26 cellular contexts compared by ENCODE assay signal in genomic region chr6:118678866-118679265, GRCh38. TPM values are rescaled to one million over a fixed set of nuclear protein-coding genes. Genes with fewer than 3 reads are reported as not detected.
A peak's percentile ranks its signal among the peaks of the same experiment; 100 is the strongest.
DNase-seq lines count a peak whose midpoint lies in the region; ATAC-seq, FAIRE-seq and TF ChIP-seq lines count a peak whose summit lies in the region.
"Had no signal": no experiment of that assay in that cellular context is flagged by ENCODE, and none has a peak within 500 bp of the region (broad histone marks: within the 10 kb centered on the region; RNA-seq: fewer than 3 reads in every experiment).

No MANE protein-coding gene starts in this region.

- POLR2A ChIA-PET in A549 (lab: Yijun Ruan, JAX) = no interaction called here

- no peak overlapping the region for H3K4me3 Mint-ChIP-seq in activated naive CD8-positive, alpha-beta T cell treated with anti-CD3 and anti-CD28 coated beads for 36 hours
- H3K4me3 Mint-ChIP-seq: activated B cell treated with CpG ODN at 0.5 μM for 24 hours; CD8-positive, alpha-beta T cell; central memory CD8-positive, alpha-beta T cell; mesothelial cell of epicardium had no signal

- DNase-seq in A549 (ENCODE audit: low read depth in 1 of 2, low spot score in 1 of 2) = no peak
- DNase-seq in EL = peak; percentile 16
- DNase-seq in activated naive CD8-positive, alpha-beta T cell treated with anti-CD3 and anti-CD28 coated beads for 36 hours = no peak
- peak; percentile 59 for DNase-seq in fibroblast of the aortic adventitia (ENCODE audit: low read depth)
- no peak for DNase-seq in inferior parietal cortex (ENCODE audit: extremely low spot score)
- DNase-seq in stimulated activated CD4-positive, alpha-beta T cell treated with anti-CD3 and anti-CD28 coated beads, Interleukin-2, amount 100 ng/mL, for 48 hours = no peak
- DNase-seq in stimulated activated CD4-positive, alpha-beta T cell treated with anti-CD3 and anti-CD28 coated beads, Interleukin-4, amount 100 ng/mL, for 24 hours = no peak
- no peak for DNase-seq in NCI-H748 treated with DMSO at 0.1 percent for 48 hours (lab: John Stamatoyannopoulos, UW)
- DNase-seq: activated B cell treated with CpG ODN at 0.5 μM for 24 hours; activated CD8-positive, alpha-beta memory T cell treated with anti-CD3 and anti-CD28 coated beads for 24 hours; amniotic stem cell; CD8-positive, alpha-beta T cell; esophagus squamous epithelium; Karpas-422; NCI-H1092; NCI-H2081; NK-92 treated with Interleukin-12 subunit alpha and Interleukin-12 subunit beta, amount 100 ng/mL, for 24 hours; SK-N-SH; stimulated activated CD4-positive, alpha-beta T cell treated with anti-CD3 and anti-CD28 coated beads, Interleukin-1b, Interleukin-23, amount 100 ng/mL, for 48 hours; stimulated activated naive CD4-positive, alpha-beta T cell treated with Interleukin-2 at 50 U/mL for 16 hours had no signal

- H3K4me2 ChIP-seq in A549 = peak overlapping the region; percentile 32; the same call in 1 of the 3 replicates
- H3K4me2 ChIP-seq: SK-N-SH had no signal

- no peaks in the 10 kb centered on the region for H3K27me3 Mint-ChIP-seq in activated naive CD8-positive, alpha-beta T cell treated with anti-CD3 and anti-CD28 coated beads for 36 hours
- H3K27me3 Mint-ChIP-seq: activated B cell treated with CpG ODN at 0.5 μM for 24 hours; central memory CD8-positive, alpha-beta T cell; progenitor cell of endocrine pancreas had no signal

- H3K27ac ChIP-seq in A549 = no peak overlapping the region
- H3K27ac ChIP-seq: esophagus squamous epithelium had no signal

- WGBS in A549 (ENCODE audit: missing lambda C conversion rate) = 36% methylated on average over 1 of the region's 1 CpG

- peak overlapping the region; percentile 64 for H3K27ac Mint-ChIP-seq in activated naive CD8-positive, alpha-beta T cell treated with anti-CD3 and anti-CD28 coated beads for 36 hours
- H3K27ac Mint-ChIP-seq: activated B cell treated with CpG ODN at 0.5 μM for 24 hours, mesothelial cell of epicardium, progenitor cell of endocrine pancreas had no signal

- no peaks in the 10 kb centered on the region for H3K9me3 Mint-ChIP-seq in activated naive CD8-positive, alpha-beta T cell treated with anti-CD3 and anti-CD28 coated beads for 36 hours
- H3K9me3 Mint-ChIP-seq: activated B cell treated with CpG ODN at 0.5 μM for 24 hours; CD8-positive, alpha-beta T cell; central memory CD8-positive, alpha-beta T cell; mesothelial cell of epicardium had no signal

- peaks cover 60% of the 10 kb centered on the region for H3K4me1 Mint-ChIP-seq in activated naive CD8-positive, alpha-beta T cell treated with anti-CD3 and anti-CD28 coated beads for 36 hours

- CTCF ChIA-PET in A549 (lab: Yijun Ruan, JAX) = no interaction called here

- H3K4me3 ChIP-seq in A549 (no peak overlapping the region), fibroblast of the aortic adventitia (ENCODE audit: low read depth, low read length) (no peak overlapping the region)
- H3K4me3 ChIP-seq: esophagus squamous epithelium had no signal

- ATAC-seq in A549 = no peak
- ATAC-seq: CD8-positive, alpha-beta T cell had no signal

- TF ChIP-seq EP300 in A549 (IDR thresholded peaks at IDR 0.05) = no peak

- TF ChIP-seq CTCF in A549 (IDR thresholded peaks at IDR 0.05) (no peak), fibroblast of the aortic adventitia (IDR thresholded peaks at IDR 0.05; ENCODE audit: insufficient read depth, low read length) (no peak)

- TF ChIP-seq POLR2A in A549 (IDR thresholded peaks at IDR 0.05; ENCODE audit: low read length) = no peak

- H3K36me3 Mint-ChIP-seq in activated naive CD8-positive, alpha-beta T cell treated with anti-CD3 and anti-CD28 coated beads for 36 hours = peaks cover 52% of the 10 kb centered on the region
- H3K36me3 Mint-ChIP-seq: mesothelial cell of epicardium had no signal

- H3K9me3 ChIP-seq in A549 = no peaks in the 10 kb centered on the region
- H3K9me3 ChIP-seq: esophagus squamous epithelium, SK-N-SH had no signal

- no peak for FAIRE-seq in A549 (lab: Jason Lieb, UNC)
- FAIRE-seq: H54, HTR-8/SVneo, RCC 7860 had no signal

- H3K4me1 ChIP-seq in A549 = peaks cover 17% of the 10 kb centered on the region

- TF ChIP-seq RAD21 in A549 (conservative IDR thresholded peaks at IDR 0.05 in 1 of 2, IDR thresholded peaks at IDR 0.05 in 1 of 2) = no peak

TF ChIP-seq in A549, 52 proteins besides CTCF, POLR2A, EP300 and RAD21:
- TF ChIP-seq, protein P1, sequence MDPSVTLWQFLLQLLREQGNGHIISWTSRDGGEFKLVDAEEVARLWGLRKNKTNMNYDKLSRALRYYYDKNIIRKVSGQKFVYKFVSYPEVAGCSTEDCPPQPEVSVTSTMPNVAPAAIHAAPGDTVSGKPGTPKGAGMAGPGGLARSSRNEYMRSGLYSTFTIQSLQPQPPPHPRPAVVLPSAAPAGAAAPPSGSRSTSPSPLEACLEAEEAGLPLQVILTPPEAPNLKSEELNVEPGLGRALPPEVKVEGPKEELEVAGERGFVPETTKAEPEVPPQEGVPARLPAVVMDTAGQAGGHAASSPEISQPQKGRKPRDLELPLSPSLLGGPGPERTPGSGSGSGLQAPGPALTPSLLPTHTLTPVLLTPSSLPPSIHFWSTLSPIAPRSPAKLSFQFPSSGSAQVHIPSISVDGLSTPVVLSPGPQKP (IDR thresholded peaks at IDR 0.05; ENCODE audit: low read depth, low read length) = no peak
- TF ChIP-seq, protein P2, sequence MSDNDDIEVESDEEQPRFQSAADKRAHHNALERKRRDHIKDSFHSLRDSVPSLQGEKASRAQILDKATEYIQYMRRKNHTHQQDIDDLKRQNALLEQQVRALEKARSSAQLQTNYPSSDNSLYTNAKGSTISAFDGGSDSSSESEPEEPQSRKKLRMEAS (IDR thresholded peaks at IDR 0.05) = no peak
- no peak for TF ChIP-seq E2F6 (IDR thresholded peaks at IDR 0.05; ENCODE audit: borderline replicate concordance, low read depth)
- no peak for TF ChIP-seq FOSL2 (IDR thresholded peaks at IDR 0.05)
- no peak for TF ChIP-seq FOSL2 (CRISPR knock-in tag; IDR thresholded peaks at IDR 0.05)
- no peak for TF ChIP-seq SREBF2 (IDR thresholded peaks at IDR 0.05)
- TF ChIP-seq CBX2 (IDR thresholded peaks at IDR 0.05; ENCODE audit: borderline replicate concordance, low read depth) = no peak

RNA-seq across cellular contexts. Expression of gene CEP85L, which starts 27.5 kb away (rescaled TPM):
- polyA plus RNA-seq in A549 (2011; rRNA removed) (3.4 and 4.0 TPM in 2 replicates), A549 (2017; fragmentation: RNase III; extraction: RNeasy Plus Mini Kit Qiagen cat#74134 plus additional on column Dnase treatment) (1.3 to 1.5 TPM (median 1.4 TPM) in 3 replicates)
- polyA plus RNA-seq in A549 (2012; cell fraction: cytosol; rRNA removed) = 0.38 and 0.71 TPM in 2 replicates
- 0.70 and 1.00 TPM in 2 replicates for polyA plus RNA-seq in A549 (2012; cell fraction: nucleus; rRNA removed)
- 8.7 and 17.1 TPM in 2 replicates for polyA minus RNA-seq in A549 (2011; rRNA and poly(A)+ RNA removed)
- total RNA-seq in activated naive CD8-positive, alpha-beta T cell treated with anti-CD3 and anti-CD28 coated beads for 36 hours = 10 to 100 TPM; 34.7 to 41.9 TPM
- total RNA-seq in fibroblast of the aortic adventitia (ENCODE audit: low replicate concordance) = 10.8 and 17.1 TPM in 2 replicates

Comparison
In these comparisons a context has a peak if more than half of its experiments do, and no peak if none do; other contexts are left out.
1. DNase-seq: peak in EL (single experiment) and fibroblast of the aortic adventitia (single experiment); none in A549 (0 of 2), activated naive CD8-positive, alpha-beta T cell treated with anti-CD3 and anti-CD28 coated beads for 36 hours (single experiment), inferior parietal cortex (single experiment), stimulated activated CD4-positive, alpha-beta T cell treated with anti-CD3 and anti-CD28 coated beads, Interleukin-2, amount 100 ng/mL, for 48 hours (0 of 2), stimulated activated CD4-positive, alpha-beta T cell treated with anti-CD3 and anti-CD28 coated beads, Interleukin-4, amount 100 ng/mL, for 24 hours (single experiment) and NCI-H748 treated with DMSO at 0.1 percent for 48 hours (single experiment).